ENCODE assay signal across 1 cellular context in genomic region chr9:113221800-113222481, GRCh38.
TF ChIP-seq lines count a peak whose summit lies in the region.

No MANE protein-coding gene starts in this region.

TF ChIP-seq in GM23338, 12 proteins besides CTCF, POLR2A, EP300 and RAD21:
- TF ChIP-seq, protein P1, sequence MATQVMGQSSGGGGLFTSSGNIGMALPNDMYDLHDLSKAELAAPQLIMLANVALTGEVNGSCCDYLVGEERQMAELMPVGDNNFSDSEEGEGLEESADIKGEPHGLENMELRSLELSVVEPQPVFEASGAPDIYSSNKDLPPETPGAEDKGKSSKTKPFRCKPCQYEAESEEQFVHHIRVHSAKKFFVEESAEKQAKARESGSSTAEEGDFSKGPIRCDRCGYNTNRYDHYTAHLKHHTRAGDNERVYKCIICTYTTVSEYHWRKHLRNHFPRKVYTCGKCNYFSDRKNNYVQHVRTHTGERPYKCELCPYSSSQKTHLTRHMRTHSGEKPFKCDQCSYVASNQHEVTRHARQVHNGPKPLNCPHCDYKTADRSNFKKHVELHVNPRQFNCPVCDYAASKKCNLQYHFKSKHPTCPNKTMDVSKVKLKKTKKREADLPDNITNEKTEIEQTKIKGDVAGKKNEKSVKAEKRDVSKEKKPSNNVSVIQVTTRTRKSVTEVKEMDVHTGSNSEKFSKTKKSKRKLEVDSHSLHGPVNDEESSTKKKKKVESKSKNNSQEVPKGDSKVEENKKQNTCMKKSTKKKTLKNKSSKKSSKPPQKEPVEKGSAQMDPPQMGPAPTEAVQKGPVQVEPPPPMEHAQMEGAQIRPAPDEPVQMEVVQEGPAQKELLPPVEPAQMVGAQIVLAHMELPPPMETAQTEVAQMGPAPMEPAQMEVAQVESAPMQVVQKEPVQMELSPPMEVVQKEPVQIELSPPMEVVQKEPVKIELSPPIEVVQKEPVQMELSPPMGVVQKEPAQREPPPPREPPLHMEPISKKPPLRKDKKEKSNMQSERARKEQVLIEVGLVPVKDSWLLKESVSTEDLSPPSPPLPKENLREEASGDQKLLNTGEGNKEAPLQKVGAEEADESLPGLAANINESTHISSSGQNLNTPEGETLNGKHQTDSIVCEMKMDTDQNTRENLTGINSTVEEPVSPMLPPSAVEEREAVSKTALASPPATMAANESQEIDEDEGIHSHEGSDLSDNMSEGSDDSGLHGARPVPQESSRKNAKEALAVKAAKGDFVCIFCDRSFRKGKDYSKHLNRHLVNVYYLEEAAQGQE (IDR thresholded peaks at IDR 0.05; ENCODE audit: unreplicated experiment), result no peak
- TF ChIP-seq STAT1 (IDR thresholded peaks at IDR 0.05; ENCODE audit: unreplicated experiment), result no peak
- TF ChIP-seq ZNF114 (CRISPR knock-in tag; IDR thresholded peaks at IDR 0.05), result no peak
- no peak for TF ChIP-seq EZH2phosphoT487 (IDR thresholded peaks at IDR 0.05; ENCODE audit: unreplicated experiment)
